18 cellular contexts compared by ENCODE assay signal in genomic region chr13:103178986-103179695, GRCh38.
"Had no signal": no experiment of that assay in that cellular context is flagged by ENCODE, and none has a peak within 500 bp of the region (broad histone marks: within the 10 kb centered on the region; RNA-seq: fewer than 3 reads in every experiment).

No MANE protein-coding gene starts in this region.

- H3K9me3 ChIP-seq: right atrium auricular region, tibial artery, vagina had no signal

- H3K27me3 ChIP-seq: brain microvascular endothelial cell, foreskin keratinocyte, right atrium auricular region, tibial artery, vagina had no signal

- H3K4me3 ChIP-seq: right atrium auricular region, skin epidermis, tibial artery, vagina had no signal

- ATAC-seq: effector memory CD8-positive, alpha-beta T cell; foreskin keratinocyte; stimulated activated naive B cell treated with anti-CD40 and anti-IgM and Interleukin-4, amounts not matched to agents 10 μg/mL and 1 μg/mL and 100 μg/mL, for 72 hours had no signal

- H3K36me3 ChIP-seq: brain microvascular endothelial cell, right atrium auricular region, tibial artery, vagina had no signal

- H3K4me1 ChIP-seq: right atrium auricular region, tibial artery, vagina had no signal

- H3K27ac ChIP-seq: brain microvascular endothelial cell, foreskin keratinocyte, right atrium auricular region, skin epidermis, tibial artery, vagina had no signal

- DNase-seq: activated B cell treated with CpG ODN at 0.5 μM for 24 hours; activated CD4-positive, alpha-beta T cell treated with anti-CD3 and anti-CD28 coated beads, Interleukin-2, amount 10 ng/mL, durations not matched to agents 7 days and 5 days; activated CD8-positive, alpha-beta memory T cell treated with anti-CD3 and anti-CD28 coated beads, Interleukin-2, amount 50 U/mL, for 48 hours; activated gamma-delta T cell treated with Interleukin-2 at 50 U/mL for 16 hours; brain microvascular endothelial cell; dermis blood vessel endothelial cell; effector memory CD8-positive, alpha-beta T cell; foreskin keratinocyte; head of caudate nucleus; kidney glomerular epithelial cell; nucleus accumbens; stimulated activated CD4-positive, alpha-beta T cell treated with anti-CD3 and anti-CD28 coated beads, Interleukin-15, amount 100 ng/mL, for 24 hours; stimulated activated CD4-positive, alpha-beta T cell treated with anti-CD3 and anti-CD28 coated beads, Interleukin-4, amount 100 ng/mL, for 1 hour; stimulated activated naive B cell treated with anti-CD40 and anti-IgM and Interleukin-4, amounts not matched to agents 10 μg/mL and 1 μg/mL and 100 μg/mL, for 72 hours; tibial artery had no signal
